In the genomic region with DNA sequence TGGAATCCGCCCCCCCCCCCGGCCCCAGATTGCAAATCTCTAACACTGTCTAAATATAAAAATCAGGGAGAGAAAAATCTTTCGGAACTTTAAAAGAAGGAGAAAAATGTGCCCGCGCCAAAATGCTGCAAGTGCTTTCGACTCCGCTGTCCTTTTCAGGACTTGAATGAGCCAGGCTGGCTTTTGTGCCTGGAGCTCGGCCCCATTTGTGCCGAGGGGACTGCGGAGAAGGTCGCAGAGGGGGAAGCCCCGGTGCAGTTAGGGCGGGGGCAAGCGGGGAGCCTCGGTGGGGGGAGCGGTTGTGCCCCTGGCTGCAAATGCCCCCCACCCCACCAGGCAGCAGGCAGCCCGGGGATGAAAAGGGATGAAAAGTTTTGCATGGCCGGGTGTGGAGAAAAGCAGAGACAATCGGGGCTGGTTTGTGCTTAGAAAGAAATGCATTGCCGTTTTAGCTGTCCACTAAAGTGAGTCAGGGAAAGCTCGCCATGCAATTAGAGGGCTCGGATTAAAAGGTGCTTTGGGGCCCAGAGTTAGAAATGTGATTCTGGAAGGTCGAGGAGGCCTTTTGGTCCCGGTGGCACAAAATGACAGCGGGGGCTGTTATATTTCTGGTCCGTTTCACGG, we compare ENCODE assay signal across 1 cellular context.
A peak's percentile ranks its signal among the peaks of the same experiment; 100 is the strongest.
TF ChIP-seq lines count a peak whose summit lies in the region.

No MANE protein-coding gene starts in this region.

TF ChIP-seq in H1, 55 proteins besides CTCF, POLR2A, EP300 and RAD21:
- TF ChIP-seq SIN3A (conservative IDR thresholded peaks at IDR 0.05 in 1 of 2, IDR thresholded peaks at IDR 0.05 in 1 of 2; ENCODE audit: low read depth in 1 of 2, low read length in 2 of 2) (peak in 1 of 2 experiments; percentile 31; a peak in 1 of 4 replicates), RBBP5 (IDR thresholded peaks at IDR 0.05; ENCODE audit: borderline replicate concordance, low read depth, low read length) (no peak)
